Comparison of ENCODE assay signal across 23 cellular contexts in the genomic region with DNA sequence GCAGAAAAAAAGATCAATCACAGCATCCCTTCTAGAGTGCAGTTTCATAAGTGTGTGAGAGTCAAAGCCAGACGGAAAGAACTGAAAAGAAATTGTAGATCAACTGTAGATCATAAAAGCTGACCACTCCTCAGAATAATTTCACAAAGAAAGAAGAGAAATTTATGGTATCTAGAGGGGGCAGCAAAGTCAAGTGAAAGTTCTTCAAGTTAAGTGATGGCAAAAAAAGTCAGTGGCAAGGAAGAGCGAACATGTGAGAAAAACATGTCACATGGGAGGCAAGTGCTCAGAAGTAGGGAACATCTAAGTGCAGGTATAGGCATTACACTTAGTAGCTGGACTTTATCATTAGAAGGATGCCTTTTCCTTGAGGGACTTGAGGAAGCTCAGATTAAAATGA.
"Had no signal": no experiment of that assay in that cellular context is flagged by ENCODE, and none has a peak within 500 bp of the region (broad histone marks: within the 10 kb centered on the region; RNA-seq: fewer than 3 reads in every experiment).

No MANE protein-coding gene starts in this region.

- H3K27ac ChIP-seq: coronary artery, SK-N-MC had no signal

- H3K4me1 Mint-ChIP-seq: activated naive CD8-positive, alpha-beta T cell treated with anti-CD3 and anti-CD28 coated beads, Interleukin-2, amount 10 ng/mL, durations not matched to agents 7 days and 5 days had no signal

- H3K36me3 Mint-ChIP-seq: activated naive CD8-positive, alpha-beta T cell treated with anti-CD3 and anti-CD28 coated beads, Interleukin-2, amount 10 ng/mL, durations not matched to agents 7 days and 5 days had no signal

- H3K27me3 Mint-ChIP-seq: activated naive CD8-positive, alpha-beta T cell treated with anti-CD3 and anti-CD28 coated beads, Interleukin-2, amount 10 ng/mL, durations not matched to agents 7 days and 5 days had no signal

- H3K4me3 ChIP-seq: coronary artery, SK-N-MC had no signal

- H3K4me3 Mint-ChIP-seq: activated CD8-positive, alpha-beta T cell treated with anti-CD3 and anti-CD28 coated beads, Interleukin-2, amount 10 ng/mL, durations not matched to agents 7 days and 5 days; activated naive CD8-positive, alpha-beta T cell treated with anti-CD3 and anti-CD28 coated beads, Interleukin-2, amount 10 ng/mL, durations not matched to agents 7 days and 5 days had no signal

- DNase-seq: activated CD4-positive, alpha-beta T cell treated with anti-CD3 and anti-CD28 coated beads for 4 hours; activated CD8-positive, alpha-beta memory T cell treated with anti-CD3 and anti-CD28 coated beads, Interleukin-2, amount 50 U/mL, for 48 hours; activated CD8-positive, alpha-beta T cell treated with anti-CD3 and anti-CD28 coated beads, Interleukin-2, amount 10 ng/mL, durations not matched to agents 7 days and 5 days; activated naive CD4-positive, alpha-beta T cell treated with anti-CD3 and anti-CD28 coated beads, Interleukin-2, amount 50 U/mL, for 16 hours; activated naive CD8-positive, alpha-beta T cell treated with anti-CD3 and anti-CD28 coated beads, Interleukin-2, amount 10 ng/mL, durations not matched to agents 7 days and 5 days; activated T-cell treated with anti-CD3 and anti-CD28 coated beads, Interleukin-2, amount 50 U/mL, for 1 hour; aorta; central memory CD4-positive, alpha-beta T cell; Karpas-422; MM.1S; NCI-H1105; NCI-H1436; NCI-H1694 treated with DMSO at 0.1 percent for 48 hours; NCI-H2029 treated with DMSO at 0.1 percent for 48 hours; NCI-H226; NCI-H69; NK-92 treated with Interleukin-12 subunit alpha and Interleukin-12 subunit beta, amount 100 ng/mL, for 24 hours; PC-3; SHP77 treated with DMSO at 0.1 percent for 48 hours; SW 1271 had no signal

- H3K27ac Mint-ChIP-seq: activated CD8-positive, alpha-beta T cell treated with anti-CD3 and anti-CD28 coated beads, Interleukin-2, amount 10 ng/mL, durations not matched to agents 7 days and 5 days; activated naive CD8-positive, alpha-beta T cell treated with anti-CD3 and anti-CD28 coated beads, Interleukin-2, amount 10 ng/mL, durations not matched to agents 7 days and 5 days had no signal

- ATAC-seq: activated CD4-positive, CD25-positive, alpha-beta regulatory T cell treated with anti-CD3 and anti-CD28 coated beads, Interleukin-2, amount 50 U/mL, for 24 hours; activated CD8-positive, alpha-beta T cell treated with anti-CD3 and anti-CD28 coated beads, Interleukin-2, amount 10 ng/mL, durations not matched to agents 7 days and 5 days; PC-3 had no signal
